ENCODE assay signal across 8 cellular contexts in genomic region chr22:36510966-36511881, GRCh38. TPM values are rescaled to one million over a fixed set of nuclear protein-coding genes. Genes with fewer than 3 reads are reported as not detected.
DNase-seq lines count a peak whose midpoint lies in the region; ATAC-seq and TF ChIP-seq lines count a peak whose summit lies in the region.

No MANE protein-coding gene starts in this region.

- H3K79me2 ChIP-seq in OCI-LY1 (ENCODE audit: insufficient read depth, low read length) = no peaks in the 10 kb centered on the region

- H3K27me3 Mint-ChIP-seq in activated naive CD8-positive, alpha-beta T cell treated with anti-CD3 and anti-CD28 coated beads, Interleukin-2, amount 10 ng/mL, durations not matched to agents 7 days and 5 days = no peaks in the 10 kb centered on the region

- H3K9ac ChIP-seq in OCI-LY1 (ENCODE audit: low read length) = no peak overlapping the region

- peak overlapping the region; percentile 44 for H3K27ac Mint-ChIP-seq in activated naive CD8-positive, alpha-beta T cell treated with anti-CD3 and anti-CD28 coated beads, Interleukin-2, amount 10 ng/mL, durations not matched to agents 7 days and 5 days

- no peaks in the 10 kb centered on the region for H4K20me1 ChIP-seq in OCI-LY1 (ENCODE audit: insufficient read depth, low read length)

- TF ChIP-seq CTCF in GM12872 (IDR thresholded peaks at IDR 0.05; ENCODE audit: insufficient read depth, low read depth, low read length) (peak; percentile 71), OCI-LY1 (IDR thresholded peaks at IDR 0.05; ENCODE audit: low read length) (peak; percentile 58)

- H3K9me3 ChIP-seq in OCI-LY1 (ENCODE audit: low read length) = no peaks in the 10 kb centered on the region

- H2AFZ ChIP-seq in OCI-LY1 (ENCODE audit: low read length) = no peak overlapping the region

- no peak overlapping the region for H3K4me3 Mint-ChIP-seq in activated naive CD8-positive, alpha-beta T cell treated with anti-CD3 and anti-CD28 coated beads, Interleukin-2, amount 10 ng/mL, durations not matched to agents 7 days and 5 days

- H3K4me1 ChIP-seq in OCI-LY1 (ENCODE audit: insufficient read depth, low read length, severe bottlenecking) = peaks cover 15% of the 10 kb centered on the region

- H3F3A ChIP-seq in OCI-LY1 (ENCODE audit: insufficient read depth, low read length) = peaks cover 4% of the 10 kb centered on the region; the same call in 1 of the 2 replicates

- no peak for ATAC-seq in activated naive CD8-positive, alpha-beta T cell treated with anti-CD3 and anti-CD28 coated beads, Interleukin-2, amount 10 ng/mL, durations not matched to agents 7 days and 5 days (ENCODE audit: low read depth)
- ATAC-seq in HG02840 (IDR thresholded peaks at IDR 0.05; ENCODE audit: low FRiP score, unreplicated experiment) = no peak

- H3K36me3 ChIP-seq in OCI-LY1 (ENCODE audit: insufficient read depth, low read length) = peaks cover 64% of the 10 kb centered on the region

- no peak overlapping the region for H3K4me3 ChIP-seq in OCI-LY1 (ENCODE audit: low read depth, low read length, poor library complexity, severe bottlenecking)

- POLR2A ChIA-PET in activated naive CD8-positive, alpha-beta T cell treated with anti-CD3 and anti-CD28 coated beads, Interleukin-2, amount 10 ng/mL, durations not matched to agents 7 days and 5 days (lab: Charles Lee) = interaction anchor here (0.6 to 1.5 kb wide), 5 partner anchors 9 to 134 kb away, joined by 3 to 4 read pairs (median 3); partner anchors contain the start of genes EIF3D and TXN2

- H3K9me3 Mint-ChIP-seq in activated naive CD8-positive, alpha-beta T cell treated with anti-CD3 and anti-CD28 coated beads, Interleukin-2, amount 10 ng/mL, durations not matched to agents 7 days and 5 days = no peaks in the 10 kb centered on the region

- H3K27ac ChIP-seq in OCI-LY1 (ENCODE audit: low read depth, low read length, poor library complexity, severe bottlenecking) = no peak overlapping the region

- H3K4me2 ChIP-seq in OCI-LY1 (ENCODE audit: low read length) = no peak overlapping the region

- DNase-seq in AG20443 (ENCODE audit: low spot score) = peak; percentile 69
- DNase-seq in activated naive CD8-positive, alpha-beta T cell treated with anti-CD3 and anti-CD28 coated beads, Interleukin-2, amount 10 ng/mL, durations not matched to agents 7 days and 5 days = no peak
- peak; percentile 67 for DNase-seq in iPS-NIHi11 (ENCODE audit: low spot score)
- peak; percentile 12 for DNase-seq in stimulated activated naive CD4-positive, alpha-beta T cell treated with Interleukin-2 at 50 U/mL for 16 hours (lab: John Stamatoyannopoulos, UW)
- no peak for DNase-seq in GDM1 (lab: John Stamatoyannopoulos, UW)

- peaks cover 44% of the 10 kb centered on the region for H3K36me3 Mint-ChIP-seq in activated naive CD8-positive, alpha-beta T cell treated with anti-CD3 and anti-CD28 coated beads, Interleukin-2, amount 10 ng/mL, durations not matched to agents 7 days and 5 days

- H3K9me2 ChIP-seq in OCI-LY1 (ENCODE audit: low read depth, low read length) = no peaks in the 10 kb centered on the region

- H3K27me3 ChIP-seq in OCI-LY1 (ENCODE audit: insufficient read depth, low read length) = no peaks in the 10 kb centered on the region

- H3K4me1 Mint-ChIP-seq in activated naive CD8-positive, alpha-beta T cell treated with anti-CD3 and anti-CD28 coated beads, Interleukin-2, amount 10 ng/mL, durations not matched to agents 7 days and 5 days = peaks cover 9% of the 10 kb centered on the region

RNA-seq across cellular contexts. Expression of gene FOXRED2, which starts 4.4 kb away (rescaled TPM):
- total RNA-seq in activated naive CD8-positive, alpha-beta T cell treated with anti-CD3 and anti-CD28 coated beads, Interleukin-2, amount 10 ng/mL, durations not matched to agents 7 days and 5 days = 10 to 100 TPM; 10.9 to 12.0 TPM

RNA-seq across cellular contexts. Expression of gene EIF3D, which starts 17.7 kb away (rescaled TPM):
- total RNA-seq in activated naive CD8-positive, alpha-beta T cell treated with anti-CD3 and anti-CD28 coated beads, Interleukin-2, amount 10 ng/mL, durations not matched to agents 7 days and 5 days = 100 to 1,000 TPM; 198 to 203 TPM

RNA-seq across cellular contexts. Expression of gene TXN2, which starts 29.8 kb away (rescaled TPM):
- 10 to 100 TPM; 64.5 to 64.6 TPM for total RNA-seq in activated naive CD8-positive, alpha-beta T cell treated with anti-CD3 and anti-CD28 coated beads, Interleukin-2, amount 10 ng/mL, durations not matched to agents 7 days and 5 days

Comparison
In these comparisons a context has a peak if more than half of its experiments do, and no peak if none do; other contexts are left out.
1. DNase-seq: peak in AG20443 (single experiment), iPS-NIHi11 (single experiment) and stimulated activated naive CD4-positive, alpha-beta T cell treated with Interleukin-2 at 50 U/mL for 16 hours (single experiment); none in activated naive CD8-positive, alpha-beta T cell treated with anti-CD3 and anti-CD28 coated beads, Interleukin-2, amount 10 ng/mL, durations not matched to agents 7 days and 5 days (single experiment) and GDM1 (single experiment).